ENCODE assay signal across 13 cellular contexts in the genomic region with DNA sequence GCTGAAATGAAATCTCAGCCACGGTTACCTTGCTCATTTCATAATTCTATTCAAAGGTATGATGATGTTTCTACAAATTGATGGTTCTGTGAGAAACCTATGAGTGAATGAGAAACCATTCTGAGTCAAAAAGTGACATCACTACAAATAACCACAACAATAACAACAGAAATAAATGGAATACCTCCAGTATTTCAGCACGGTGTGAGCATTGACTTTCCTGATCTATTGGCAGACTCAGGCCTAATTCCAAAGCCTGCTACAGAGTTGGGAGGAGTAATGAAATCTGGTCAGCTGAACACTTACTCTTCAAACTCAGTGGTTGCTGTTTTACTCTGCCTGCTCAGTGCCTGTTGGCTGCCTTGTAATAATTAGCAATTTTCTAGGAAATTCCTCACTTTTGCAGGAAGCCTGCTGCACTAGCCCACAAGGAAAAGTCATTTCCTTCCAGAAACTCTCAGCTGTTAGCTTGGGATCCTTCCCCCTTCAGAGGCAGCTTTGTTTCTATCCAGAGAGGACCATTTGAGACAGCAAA. TPM values are rescaled to one million over a fixed set of nuclear protein-coding genes. Genes with fewer than 3 reads are reported as not detected.
DNase-seq lines count a peak whose midpoint lies in the region; ATAC-seq and TF ChIP-seq lines count a peak whose summit lies in the region.
"Had no signal": no experiment of that assay in that cellular context is flagged by ENCODE, and none has a peak within 500 bp of the region (broad histone marks: within the 10 kb centered on the region; RNA-seq: fewer than 3 reads in every experiment).

No MANE protein-coding gene starts in this region.

- intact Hi-C loops in esophagus squamous epithelium (cut with DNase I) (no loop called here), upper lobe of right lung (cut with DNase I) (no loop called here)

- H3K27me3 ChIP-seq in fibroblast of lung (ENCODE audit: control insufficient read depth, insufficient read depth, low read length) (no peaks in the 10 kb centered on the region), neuronal stem cell (ENCODE audit: control insufficient read depth in 3 of 3, insufficient read depth in 3 of 3, low read depth in 1 of 3, low read length in 3 of 3) (no peaks in the 10 kb centered on the region), esophagus squamous epithelium (no peaks in the 10 kb centered on the region), upper lobe of right lung (no peaks in the 10 kb centered on the region)

- H3K4ac ChIP-seq in neuronal stem cell (ENCODE audit: low read length): no peak overlapping the region

- DNase-seq in SK-N-MC (ENCODE audit: low read depth, low spot score) (no peak), fibroblast of lung (ENCODE audit: low read depth in 2 of 2) (peak; percentile 28 to 60), neuronal stem cell (ENCODE audit: low spot score) (no peak), esophagus squamous epithelium (lab: John Stamatoyannopoulos, UW) (no peak), upper lobe of right lung (no peak), osteocyte (ENCODE audit: extremely low spot score, unreplicated experiment) (no peak)
- no peak for DNase-seq in activated CD8-positive, alpha-beta memory T cell treated with anti-CD3 and anti-CD28 coated beads, Interleukin-2, amount 10 ng/mL, durations not matched to agents 7 days and 5 days
- DNase-seq: activated CD4-positive, alpha-beta T cell treated with anti-CD3 and anti-CD28 coated beads, Interleukin-2, amount 10 ng/mL, durations not matched to agents 7 days and 5 days; NCI-H1436 treated with DMSO at 0.1 percent for 48 hours had no signal

- H3K36me3 ChIP-seq in SK-N-MC (ENCODE audit: insufficient read depth, low read length): no peaks in the 10 kb centered on the region
- no peaks in the 10 kb centered on the region for H3K36me3 ChIP-seq in fibroblast of lung (ENCODE audit: control insufficient read depth, insufficient read depth, low read length)
- no peaks in the 10 kb centered on the region for H3K36me3 ChIP-seq in neuronal stem cell (replicated peaks in 1 of 2; ENCODE audit: control insufficient read depth in 2 of 2, insufficient read depth in 2 of 2, low read length in 2 of 2)
- H3K36me3 ChIP-seq in esophagus squamous epithelium: no peaks in the 10 kb centered on the region
- no peaks in the 10 kb centered on the region for H3K36me3 ChIP-seq in upper lobe of right lung

- no peak overlapping the region for H3K27ac Mint-ChIP-seq in activated CD8-positive, alpha-beta memory T cell treated with anti-CD3 and anti-CD28 coated beads, Interleukin-2, amount 10 ng/mL, durations not matched to agents 7 days and 5 days
- no peak overlapping the region for H3K27ac Mint-ChIP-seq in osteocyte (ENCODE audit: unreplicated experiment)
- H3K27ac Mint-ChIP-seq: activated CD4-positive, alpha-beta T cell treated with anti-CD3 and anti-CD28 coated beads, Interleukin-2, amount 10 ng/mL, durations not matched to agents 7 days and 5 days; stimulated activated naive CD8-positive, alpha-beta T cell treated with anti-CD3 and anti-CD28 coated beads, Interleukin-15, Interleukin-2, amounts not matched to agents 100 ng/mL and 50 ng/mL, for 24 hours had no signal

- H3K18ac ChIP-seq in neuronal stem cell (ENCODE audit: low read length): no peak overlapping the region

- H3K4me3 Mint-ChIP-seq in activated CD8-positive, alpha-beta memory T cell treated with anti-CD3 and anti-CD28 coated beads, Interleukin-2, amount 10 ng/mL, durations not matched to agents 7 days and 5 days: no peak overlapping the region
- H3K4me3 Mint-ChIP-seq in osteocyte (ENCODE audit: unreplicated experiment): no peak overlapping the region
- H3K4me3 Mint-ChIP-seq: activated CD4-positive, alpha-beta T cell treated with anti-CD3 and anti-CD28 coated beads, Interleukin-2, amount 10 ng/mL, durations not matched to agents 7 days and 5 days; stimulated activated naive CD8-positive, alpha-beta T cell treated with anti-CD3 and anti-CD28 coated beads, Interleukin-15, Interleukin-2, amounts not matched to agents 100 ng/mL and 50 ng/mL, for 24 hours had no signal

- peaks cover 11% of the 10 kb centered on the region for H3K27me3 Mint-ChIP-seq in activated CD8-positive, alpha-beta memory T cell treated with anti-CD3 and anti-CD28 coated beads, Interleukin-2, amount 10 ng/mL, durations not matched to agents 7 days and 5 days
- H3K27me3 Mint-ChIP-seq in osteocyte (ENCODE audit: unreplicated experiment): peaks cover 5% of the 10 kb centered on the region
- H3K27me3 Mint-ChIP-seq: activated CD4-positive, alpha-beta T cell treated with anti-CD3 and anti-CD28 coated beads, Interleukin-2, amount 10 ng/mL, durations not matched to agents 7 days and 5 days; stimulated activated naive CD8-positive, alpha-beta T cell treated with anti-CD3 and anti-CD28 coated beads, Interleukin-15, Interleukin-2, amounts not matched to agents 100 ng/mL and 50 ng/mL, for 24 hours had no signal

- H3K23ac ChIP-seq in neuronal stem cell (ENCODE audit: low read depth, low read length, poor library complexity): no peak overlapping the region

- H2BK12ac ChIP-seq in neuronal stem cell (ENCODE audit: low read length): no peak overlapping the region

- no peak overlapping the region for H2AK5ac ChIP-seq in neuronal stem cell (ENCODE audit: low read depth, low read length)

- no peak overlapping the region for H4K8ac ChIP-seq in neuronal stem cell (ENCODE audit: low read depth, low read length)

- no CpG with 5 or more reads among the region's 2 CpGs for WGBS in neuronal stem cell (ENCODE audit: extremely low coverage in 2 of 2, insufficient read length in 2 of 2, insufficient replicate concordance in 1 of 2), 2 donors
- 33 to 41% methylated on average over 2 of the region's 2 CpGs for WGBS in esophagus squamous epithelium, 2 donors

- no peaks in the 10 kb centered on the region for H3K9me3 ChIP-seq in SK-N-MC (ENCODE audit: low read depth, low read length)
- H3K9me3 ChIP-seq in fibroblast of lung (ENCODE audit: control insufficient read depth, insufficient read depth, low read depth, low read length): no peaks in the 10 kb centered on the region
- no peaks in the 10 kb centered on the region for H3K9me3 ChIP-seq in neuronal stem cell (replicated peaks in 1 of 2; ENCODE audit: control insufficient read depth in 2 of 2, insufficient read depth in 1 of 2, low read depth in 1 of 2, low read length in 2 of 2)
- no peaks in the 10 kb centered on the region for H3K9me3 ChIP-seq in esophagus squamous epithelium
- no peaks in the 10 kb centered on the region for H3K9me3 ChIP-seq in upper lobe of right lung

- H3K9me3 Mint-ChIP-seq in activated CD8-positive, alpha-beta memory T cell treated with anti-CD3 and anti-CD28 coated beads, Interleukin-2, amount 10 ng/mL, durations not matched to agents 7 days and 5 days (ENCODE audit: low read depth): no peaks in the 10 kb centered on the region
- H3K9me3 Mint-ChIP-seq in osteocyte (ENCODE audit: unreplicated experiment): peaks cover 3% of the 10 kb centered on the region
- H3K9me3 Mint-ChIP-seq: activated CD4-positive, alpha-beta T cell treated with anti-CD3 and anti-CD28 coated beads, Interleukin-2, amount 10 ng/mL, durations not matched to agents 7 days and 5 days; stimulated activated naive CD8-positive, alpha-beta T cell treated with anti-CD3 and anti-CD28 coated beads, Interleukin-15, Interleukin-2, amounts not matched to agents 100 ng/mL and 50 ng/mL, for 24 hours had no signal

- TF ChIP-seq POLR2A in esophagus squamous epithelium (IDR thresholded peaks at IDR 0.05): no peak

- no peak overlapping the region for H2BK120ac ChIP-seq in neuronal stem cell (ENCODE audit: low read depth, low read length)

- TF ChIP-seq CTCF in fibroblast of lung (conservative IDR thresholded peaks at IDR 0.05 in 1 of 2, IDR thresholded peaks at IDR 0.05 in 1 of 2; ENCODE audit: low read depth in 1 of 2, low read length in 2 of 2): no peak
- no peak for TF ChIP-seq CTCF in esophagus squamous epithelium (IDR thresholded peaks at IDR 0.05)
- TF ChIP-seq CTCF in upper lobe of right lung (IDR thresholded peaks at IDR 0.05): no peak
- TF ChIP-seq CTCF in osteocyte (IDR thresholded peaks at IDR 0.05): no peak

- H3K4me1 Mint-ChIP-seq in activated CD8-positive, alpha-beta memory T cell treated with anti-CD3 and anti-CD28 coated beads, Interleukin-2, amount 10 ng/mL, durations not matched to agents 7 days and 5 days: peaks cover 6% of the 10 kb centered on the region
- peaks cover 6% of the 10 kb centered on the region for H3K4me1 Mint-ChIP-seq in osteocyte (ENCODE audit: unreplicated experiment)
- H3K4me1 Mint-ChIP-seq: activated CD4-positive, alpha-beta T cell treated with anti-CD3 and anti-CD28 coated beads, Interleukin-2, amount 10 ng/mL, durations not matched to agents 7 days and 5 days had no signal

- H2AFZ ChIP-seq in fibroblast of lung (ENCODE audit: low read length): no peak overlapping the region
- peak overlapping the region; percentile 77 for H2AFZ ChIP-seq in neuronal stem cell (ENCODE audit: low read length)
- H2AFZ ChIP-seq: parathyroid adenoma had no signal

- H3K27ac ChIP-seq in SK-N-MC (peak overlapping the region; percentile 89), fibroblast of lung (ENCODE audit: insufficient read depth, low read length) (no peak overlapping the region), neuronal stem cell (replicated peaks; ENCODE audit: low read length) (no peak overlapping the region), esophagus squamous epithelium (peak overlapping the region in 1 of 4 donors; percentile 13), upper lobe of right lung (no peak overlapping the region)
- H3K27ac ChIP-seq: C4-2B, parathyroid adenoma had no signal

- no peaks in the 10 kb centered on the region for H3K79me2 ChIP-seq in fibroblast of lung (ENCODE audit: control insufficient read depth, insufficient read depth, low read length)
- H3K79me2 ChIP-seq: parathyroid adenoma had no signal

- CTCF ChIA-PET in activated CD8-positive, alpha-beta memory T cell treated with anti-CD3 and anti-CD28 coated beads, Interleukin-2, amount 10 ng/mL, durations not matched to agents 7 days and 5 days (lab: Charles Lee): no interaction called here

- no peak overlapping the region for H2BK15ac ChIP-seq in neuronal stem cell (ENCODE audit: low read length)

- H4K20me1 ChIP-seq in fibroblast of lung (ENCODE audit: control insufficient read depth, extremely low read depth, insufficient read depth, low read length): no peaks in the 10 kb centered on the region

- no peak overlapping the region for H2BK5ac ChIP-seq in neuronal stem cell (ENCODE audit: low read length)

- H3K4me1 ChIP-seq in fibroblast of lung (ENCODE audit: control insufficient read depth, extremely low read depth, insufficient read depth, low read length) (no peaks in the 10 kb centered on the region), neuronal stem cell (ENCODE audit: control insufficient read depth in 2 of 2, insufficient read depth in 1 of 2, low read depth in 1 of 2, low read length in 2 of 2) (peaks cover 1 to 3% of the 10 kb centered on the region in 2 donors), esophagus squamous epithelium (peaks cover 0 to 11% (median 0%) of the 10 kb centered on the region in 3 donors), upper lobe of right lung (no peaks in the 10 kb centered on the region)
- H3K4me1 ChIP-seq: parathyroid adenoma had no signal

- no peaks in the 10 kb centered on the region for H3K36me3 Mint-ChIP-seq in activated CD8-positive, alpha-beta memory T cell treated with anti-CD3 and anti-CD28 coated beads, Interleukin-2, amount 10 ng/mL, durations not matched to agents 7 days and 5 days
- no peaks in the 10 kb centered on the region for H3K36me3 Mint-ChIP-seq in osteocyte (ENCODE audit: unreplicated experiment)

- H3K4me3 ChIP-seq in SK-N-MC (no peak overlapping the region), fibroblast of lung (replicated peaks in 1 of 4; ENCODE audit: control extremely low read depth in 1 of 4, insufficient read depth in 1 of 4, low read depth in 3 of 4, low read length in 4 of 4) (no peak overlapping the region), neuronal stem cell (ENCODE audit: low read length in 2 of 2) (no peak overlapping the region), esophagus squamous epithelium (no peak overlapping the region), upper lobe of right lung (no peak overlapping the region)

- no peak overlapping the region for H4K91ac ChIP-seq in neuronal stem cell (ENCODE audit: low read depth, low read length, poor library complexity)

- peak; percentile 58 for ATAC-seq in GM21717 (IDR thresholded peaks at IDR 0.05; ENCODE audit: unreplicated experiment)
- ATAC-seq in upper lobe of right lung: no peak
- no peak for ATAC-seq in activated CD8-positive, alpha-beta memory T cell treated with anti-CD3 and anti-CD28 coated beads, Interleukin-2, amount 10 ng/mL, durations not matched to agents 7 days and 5 days

- no peak overlapping the region for H3K14ac ChIP-seq in neuronal stem cell (ENCODE audit: low read length)

- H3K4me2 ChIP-seq in fibroblast of lung (ENCODE audit: extremely low read depth, insufficient read depth, low read length) (no peak overlapping the region), neuronal stem cell (ENCODE audit: insufficient read depth, low read length, poor library complexity, severe bottlenecking) (no peak overlapping the region)

- no peaks in the 10 kb centered on the region for H3K79me1 ChIP-seq in neuronal stem cell (ENCODE audit: low read depth, low read length)

- H3K9ac ChIP-seq in SK-N-MC (ENCODE audit: insufficient read length): no peak overlapping the region
- no peak overlapping the region for H3K9ac ChIP-seq in fibroblast of lung (ENCODE audit: insufficient read depth, low read length)
- H3K9ac ChIP-seq in neuronal stem cell (ENCODE audit: low read depth, low read length, poor library complexity): no peak overlapping the region
- H3K9ac ChIP-seq: parathyroid adenoma had no signal

RNA-seq across cellular contexts. Expression of gene SYNPO2, which starts 18.8 kb away (rescaled TPM):
- total RNA-seq in fibroblast of lung (12.6 and 40.1 TPM in 2 replicates), esophagus squamous epithelium (100 to 1,000 TPM in 2 of 4 donors, 10 to 100 TPM in 2; 19.0 to 418 (median 84.2) TPM), upper lobe of right lung (38.9 TPM), osteocyte (3.2 and 4.1 TPM in 2 replicates)
- 15.3 and 71.7 TPM in 2 replicates for polyA plus RNA-seq in fibroblast of lung
- polyA plus RNA-seq in fibroblast of lung (2012): 9.3 and 55.9 TPM in 2 replicates
- polyA minus RNA-seq in fibroblast of lung (ENCODE audit: low replicate concordance): 36.2 and 140 TPM in 2 replicates
- 0.04 TPM for polyA plus RNA-seq in neuronal stem cell (2013, experiment 1 of 2)
- 0.03 TPM for polyA plus RNA-seq in neuronal stem cell (2013, experiment 2 of 2)
- 1 to 10 TPM in 1 of 2 experiments, under 1 TPM in 1; 0.89 to 1.0 TPM for total RNA-seq in activated CD8-positive, alpha-beta memory T cell treated with anti-CD3 and anti-CD28 coated beads, Interleukin-2, amount 10 ng/mL, durations not matched to agents 7 days and 5 days

RNA-seq across cellular contexts. Expression of gene SEC24D, which starts 33.9 kb away (rescaled TPM):
- total RNA-seq in fibroblast of lung (47.8 and 64.6 TPM in 2 replicates), esophagus squamous epithelium (10 to 100 TPM; 18.5 to 33.6 (median 21.6) TPM), upper lobe of right lung (48.1 TPM), osteocyte (118 and 138 TPM in 2 replicates)
- polyA plus RNA-seq in fibroblast of lung: 92.9 and 105 TPM in 2 replicates
- polyA plus RNA-seq in fibroblast of lung (2012): 76.6 and 98.2 TPM in 2 replicates
- polyA minus RNA-seq in fibroblast of lung (ENCODE audit: low replicate concordance): 193 and 216 TPM in 2 replicates
- 17.8 TPM for polyA plus RNA-seq in neuronal stem cell (2013, experiment 1 of 2)
- 16.4 TPM for polyA plus RNA-seq in neuronal stem cell (2013, experiment 2 of 2)
- total RNA-seq in activated CD8-positive, alpha-beta memory T cell treated with anti-CD3 and anti-CD28 coated beads, Interleukin-2, amount 10 ng/mL, durations not matched to agents 7 days and 5 days: 10 to 100 TPM; 40.3 to 40.6 TPM

Comparison
In these comparisons a context has a peak if more than half of its experiments do, and no peak if none do; other contexts are left out.
1. DNase-seq: peak in fibroblast of lung (2 of 2); none in SK-N-MC (single experiment), neuronal stem cell (single experiment), esophagus squamous epithelium (single experiment), upper lobe of right lung (single experiment), activated CD8-positive, alpha-beta memory T cell treated with anti-CD3 and anti-CD28 coated beads, Interleukin-2, amount 10 ng/mL, durations not matched to agents 7 days and 5 days (single experiment) and osteocyte (single experiment).